ENCODE assay signal across 8 cellular contexts in the genomic region with DNA sequence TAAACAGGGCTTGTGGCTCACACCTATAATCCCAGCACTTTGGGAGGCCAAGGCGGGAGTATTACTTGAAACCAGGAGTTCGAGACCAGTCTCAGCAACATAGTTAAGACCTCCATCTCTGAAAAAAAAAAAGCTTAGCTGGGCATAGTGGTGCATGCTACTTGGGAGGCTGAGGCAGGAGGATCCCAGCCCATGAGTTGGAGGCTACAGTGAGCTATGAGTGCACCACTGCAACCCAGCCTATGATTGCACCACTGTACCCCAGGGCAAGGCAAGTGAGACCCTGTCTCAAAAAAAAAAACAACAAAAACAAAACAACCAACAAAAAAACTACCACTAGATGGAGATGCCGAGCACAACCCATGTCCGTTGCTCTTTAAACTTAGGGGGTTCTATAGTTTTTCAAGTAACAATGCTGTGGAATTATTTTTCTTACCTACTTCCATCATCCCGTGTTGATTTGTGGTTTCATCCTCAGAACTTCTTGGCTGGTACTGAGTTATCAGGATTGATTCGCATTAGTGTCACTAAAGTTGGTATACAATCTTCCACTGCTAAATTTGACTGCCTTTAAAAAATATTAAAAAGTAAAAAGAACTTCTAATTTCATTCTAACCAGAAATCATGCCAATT. TPM values are rescaled to one million over a fixed set of nuclear protein-coding genes. Genes with fewer than 3 reads are reported as not detected.
DNase-seq lines count a peak whose midpoint lies in the region; ATAC-seq and TF ChIP-seq lines count a peak whose summit lies in the region.

No MANE protein-coding gene starts in this region.

- no peak overlapping the region for H3K4me3 ChIP-seq in thymus (ENCODE audit: low read length)
- no peak overlapping the region for H3K4me3 ChIP-seq in stomach

- H3K27me3 ChIP-seq in thymus (ENCODE audit: control insufficient read depth, insufficient read depth) (no peaks in the 10 kb centered on the region), stomach (no peaks in the 10 kb centered on the region)

- WGBS in thymus = 39% methylated on average over 6 of the region's 6 CpGs
- 31 to 44% (median 39%) methylated on average over 6 of the region's 6 CpGs for WGBS in stomach, 5 donors

- TF ChIP-seq POLR2A in stomach (IDR thresholded peaks at IDR 0.05) = no peak

- peak in 3 of 7 experiments; percentile 50 to 61 (median 58) for TF ChIP-seq CTCF in stomach (IDR thresholded peaks at IDR 0.05)

- intact Hi-C loops in stomach (cut with DNase I; ENCODE audit: low total_unique reads) = no loop called here

- H3K27ac ChIP-seq in thymus (ENCODE audit: low read depth) (peak overlapping the region; percentile 12), stomach (peak overlapping the region in 2 of 5 donors; percentile 46 to 68)

- peak overlapping the region; percentile 21 to 34 for H3K27ac Mint-ChIP-seq in T-cell

- no peaks in the 10 kb centered on the region for H3K36me3 ChIP-seq in thymus (ENCODE audit: control insufficient read depth, insufficient read depth)
- no peaks in the 10 kb centered on the region for H3K36me3 ChIP-seq in stomach

- H3K9me3 Mint-ChIP-seq in T-cell = no peaks in the 10 kb centered on the region

- no peak overlapping the region for H3K4me3 Mint-ChIP-seq in T-cell

- H3K27me3 Mint-ChIP-seq in T-cell = no peaks in the 10 kb centered on the region

- peak; percentile 23 for DNase-seq in NCI-H2196 (lab: John Stamatoyannopoulos, UW; ENCODE audit: unreplicated experiment)
- no peak for DNase-seq in NCI-H2196 treated with DMSO at 0.1 percent for 48 hours (lab: John Stamatoyannopoulos, UW; ENCODE audit: unreplicated experiment)
- DNase-seq in T-cell = peak in 3 of 34 experiments; percentile 13 to 33 (median 22)
- peak; percentile 50 for DNase-seq in globus pallidus (ENCODE audit: low spot score)
- no peak for DNase-seq in stomach

- TF ChIP-seq EP300 in stomach (IDR thresholded peaks at IDR 0.05) = no peak

- H3K4me1 ChIP-seq in thymus (ENCODE audit: control insufficient read depth, insufficient read depth, low read length) (peaks cover 33% of the 10 kb centered on the region), stomach (peaks cover 0 to 40% (median 12%) of the 10 kb centered on the region in 4 donors)

- H3K9me3 ChIP-seq in thymus (ENCODE audit: control insufficient read depth) (no peaks in the 10 kb centered on the region), stomach (no peaks in the 10 kb centered on the region)

- POLR2A ChIA-PET in T-cell (lab: Charles Lee) = interaction anchor here in 1 of 2 donors (0.7 kb wide), 1 partner anchor 225 kb away, joined by 3 read pairs; no protein-coding TSS in a partner anchor

- CTCF ChIA-PET in T-cell (lab: Charles Lee) = interaction anchor here (0.5 to 2.2 kb wide), 12 partner anchors 13 to 1534 kb away, joined by 3 to 7 read pairs (median 4); a partner anchor contains a TSS

- peaks cover 32 to 44% (median 39%) of the 10 kb centered on the region in 3 donors for H3K4me1 Mint-ChIP-seq in T-cell

- H3K36me3 Mint-ChIP-seq in T-cell = no peaks in the 10 kb centered on the region

- ATAC-seq in HG03354 (IDR thresholded peaks at IDR 0.05; ENCODE audit: poor library complexity, severe bottlenecking, unreplicated experiment) (peak; percentile 35), T-cell (replicated peaks in 1 of 4) (no peak), HG03521 (IDR thresholded peaks at IDR 0.05; ENCODE audit: unreplicated experiment) (no peak)

RNA-seq across cellular contexts. Expression of a gene that starts 12.2 kb away (rescaled TPM):
- total RNA-seq in T-cell = 100 to 1,000 TPM in 3 of 5 donors, 10 to 100 TPM in 2; 64.0 to 110 (median 101) TPM
- polyA plus RNA-seq in thymus = 97.0 TPM
- 100 to 1,000 TPM in 3 of 5 donors, 10 to 100 TPM in 2; 44.2 to 298 (median 104) TPM for total RNA-seq in stomach
- polyA plus RNA-seq in stomach = 10 to 100 TPM; 35.9 to 41.5 (median 36.4) TPM

RNA-seq across cellular contexts. Expression of a gene that starts 15.0 kb away (rescaled TPM):
- total RNA-seq in T-cell (1 to 10 TPM in 3 of 5 donors, not detected in 2; 2.7 to 3.2 (median 2.7) TPM), stomach (100 to 1,000 TPM in 1 of 5 donors, 10 to 100 TPM in 4; 33.5 to 244 (median 70.9) TPM)
- polyA plus RNA-seq in thymus (21.9 TPM), stomach (100 to 1,000 TPM; 161 to 232 (median 197) TPM)

RNA-seq across cellular contexts. Expression of a gene that starts 22.7 kb away (rescaled TPM):
- total RNA-seq in T-cell (1 to 10 TPM; 1.9 to 8.6 (median 6.3) TPM), stomach (10 to 100 TPM in 2 of 5 donors, 1 to 10 TPM in 1, not detected in 2; 2.0 to 17.0 (median 14.8) TPM)
- polyA plus RNA-seq in thymus (6.6 TPM), stomach (1 to 10 TPM; 1.8 to 2.6 (median 2.4) TPM)

RNA-seq across cellular contexts. Expression of a gene that starts 33.0 kb away (rescaled TPM):
- 10 to 100 TPM in 4 of 5 donors, 1 to 10 TPM in 1; 9.2 to 14.6 (median 12.4) TPM for total RNA-seq in T-cell
- 2.9 TPM for polyA plus RNA-seq in thymus
- total RNA-seq in stomach = 10 to 100 TPM in 3 of 5 donors, 1 to 10 TPM in 2; 2.3 to 68.7 (median 16.2) TPM
- 10 to 100 TPM in 1 of 3 donors, 1 to 10 TPM in 2; 3.1 to 10.1 (median 7.0) TPM for polyA plus RNA-seq in stomach

RNA-seq across cellular contexts. Expression of a gene that starts 33.2 kb away (rescaled TPM):
- total RNA-seq in T-cell (10 to 100 TPM in 4 of 5 donors, 1 to 10 TPM in 1; 8.8 to 21.4 (median 16.6) TPM), stomach (10 to 100 TPM in 3 of 5 donors, not detected in 2; 11.6 to 15.9 (median 14.2) TPM)
- polyA plus RNA-seq in thymus (11.3 TPM), stomach (1 to 10 TPM; 5.6 to 7.6 (median 7.4) TPM)

Comparison
In these comparisons a context has a peak if more than half of its experiments do, and no peak if none do; other contexts are left out.
1. DNase-seq: peak in NCI-H2196 (single experiment) and globus pallidus (single experiment); none in NCI-H2196 treated with DMSO at 0.1 percent for 48 hours (single experiment) and stomach (single experiment).
2. RNA of a gene that starts 15.0 kb away (total RNA-seq): 33.5 to 244 TPM in stomach; 2.7 to 3.2 TPM in T-cell; every median in the first group is over 4 times any median in the second.